9 cellular contexts compared by ENCODE assay signal in genomic region chr1:88595355-88595754, GRCh38.
DNase-seq lines count a peak whose midpoint lies in the region; ATAC-seq and TF ChIP-seq lines count a peak whose summit lies in the region.
"Had no signal": no experiment of that assay in that cellular context is flagged by ENCODE, and none has a peak within 500 bp of the region (broad histone marks: within the 10 kb centered on the region; RNA-seq: fewer than 3 reads in every experiment).

No MANE protein-coding gene starts in this region.

- no peaks in the 10 kb centered on the region for H4K20me1 ChIP-seq in MM.1S (ENCODE audit: insufficient read depth, low read length)

- peak; percentile 52 for TF ChIP-seq CTCF in CD4-positive, alpha-beta T cell (IDR thresholded peaks at IDR 0.05)
- TF ChIP-seq CTCF in MM.1S (IDR thresholded peaks at IDR 0.05; ENCODE audit: low read length) (peak; percentile 72), progenitor cell of endocrine pancreas (IDR thresholded peaks at IDR 0.05; ENCODE audit: unreplicated experiment) (peak; percentile 45), omental fat pad (IDR thresholded peaks at IDR 0.05) (no peak)

- H3K9ac ChIP-seq in MM.1S (ENCODE audit: low read length): no peak overlapping the region

- no peaks in the 10 kb centered on the region for H3K9me3 ChIP-seq in CD4-positive, alpha-beta T cell (ENCODE audit: control insufficient read depth, low read length)
- no peaks in the 10 kb centered on the region for H3K9me3 ChIP-seq in MM.1S (replicated peaks; ENCODE audit: insufficient read depth, low read length)

- H3K36me3 Mint-ChIP-seq in CD4-positive, alpha-beta T cell (ENCODE audit: low read depth): no peaks in the 10 kb centered on the region
- no peaks in the 10 kb centered on the region for H3K36me3 Mint-ChIP-seq in progenitor cell of endocrine pancreas (ENCODE audit: insufficient read depth)
- H3K36me3 Mint-ChIP-seq: natural killer cell treated with Interleukin-12 subunit alpha and Interleukin-12 subunit beta and Interleukin-15 and Interleukin-18, amount 100 ng/mL, for 72 hours had no signal

- DNase-seq in CD4-positive, alpha-beta T cell: no peak
- DNase-seq in MM.1S (peak; percentile 50), cerebellar cortex (ENCODE audit: low spot score) (peak; percentile 9), progenitor cell of endocrine pancreas (ENCODE audit: low spot score, unreplicated experiment) (no peak), omental fat pad (ENCODE audit: low spot score) (no peak)

- no peaks in the 10 kb centered on the region for H3F3A ChIP-seq in MM.1S (ENCODE audit: insufficient read depth, low read length)

- H3K9me2 ChIP-seq in MM.1S (replicated peaks; ENCODE audit: insufficient read depth, low read length): no peaks in the 10 kb centered on the region

- H3K27me3 ChIP-seq in CD4-positive, alpha-beta T cell (ENCODE audit: control insufficient read depth, insufficient read depth, low read length): no peaks in the 10 kb centered on the region
- no peaks in the 10 kb centered on the region for H3K27me3 ChIP-seq in MM.1S (replicated peaks; ENCODE audit: insufficient read depth, low read length)

- H3K79me2 ChIP-seq in MM.1S (ENCODE audit: low read length): no peaks in the 10 kb centered on the region

- intact Hi-C loops in CD4-positive, alpha-beta T cell (cut with DNase I, micrococcal nuclease): loop anchor here (1.0 to 5.0 kb wide), 3 partner anchors 415 to 1463 kb away; no protein-coding TSS in a partner anchor

- H2AFZ ChIP-seq in MM.1S (ENCODE audit: low read length): 0 out of 2 replicates have a peak overlapping the region, but pooled peaks have one; percentile 5

- no peak overlapping the region for H3K4me3 ChIP-seq in MM.1S (ENCODE audit: low read length)

- POLR2A ChIA-PET in CD4-positive, alpha-beta T cell (lab: Charles Lee): no interaction called here

- CTCF ChIA-PET in CD4-positive, alpha-beta T cell (lab: Charles Lee): no interaction called here

- no peak overlapping the region for H3K27ac Mint-ChIP-seq in CD4-positive, alpha-beta T cell
- no peak overlapping the region for H3K27ac Mint-ChIP-seq in progenitor cell of endocrine pancreas
- H3K27ac Mint-ChIP-seq: natural killer cell treated with Interleukin-12 subunit alpha and Interleukin-12 subunit beta and Interleukin-15 and Interleukin-18, amount 100 ng/mL, for 72 hours had no signal

- H3K27me3 Mint-ChIP-seq in CD4-positive, alpha-beta T cell: peaks cover 11% of the 10 kb centered on the region
- H3K27me3 Mint-ChIP-seq in progenitor cell of endocrine pancreas: no peaks in the 10 kb centered on the region

- H3K27ac ChIP-seq in CD4-positive, alpha-beta T cell (ENCODE audit: low read depth, low read length): no peak overlapping the region
- H3K27ac ChIP-seq in MM.1S (ENCODE audit: low read length): no peak overlapping the region

- no peaks in the 10 kb centered on the region for H3K4me1 Mint-ChIP-seq in CD4-positive, alpha-beta T cell (ENCODE audit: low read depth)
- H3K4me1 Mint-ChIP-seq in progenitor cell of endocrine pancreas (ENCODE audit: low read depth): no peaks in the 10 kb centered on the region

- no peak overlapping the region for H3K4me3 Mint-ChIP-seq in CD4-positive, alpha-beta T cell
- H3K4me3 Mint-ChIP-seq in progenitor cell of endocrine pancreas (ENCODE audit: low read depth): no peak overlapping the region
- H3K4me3 Mint-ChIP-seq: natural killer cell treated with Interleukin-12 subunit alpha and Interleukin-12 subunit beta and Interleukin-15 and Interleukin-18, amount 100 ng/mL, for 72 hours had no signal

- no peak overlapping the region for H3K4me2 ChIP-seq in MM.1S (ENCODE audit: low read depth, low read length)

- no peaks in the 10 kb centered on the region for H3K36me3 ChIP-seq in MM.1S (replicated peaks; ENCODE audit: insufficient read depth, low read length)

- ATAC-seq in CD4-positive, alpha-beta T cell (ENCODE audit: poor library complexity): peak; percentile 49
- ATAC-seq in GM18861 (IDR thresholded peaks at IDR 0.05; ENCODE audit: unreplicated experiment) (peak; percentile 62), HG03457 (IDR thresholded peaks at IDR 0.05; ENCODE audit: unreplicated experiment) (no peak), HG03097 (IDR thresholded peaks at IDR 0.05; ENCODE audit: low FRiP score, unreplicated experiment) (no peak), omental fat pad (ENCODE audit: low FRiP score) (no peak)

- H3K9me3 Mint-ChIP-seq in CD4-positive, alpha-beta T cell: no peaks in the 10 kb centered on the region
- peaks cover 43% of the 10 kb centered on the region for H3K9me3 Mint-ChIP-seq in progenitor cell of endocrine pancreas (ENCODE audit: low read depth)
- H3K9me3 Mint-ChIP-seq: natural killer cell treated with Interleukin-12 subunit alpha and Interleukin-12 subunit beta and Interleukin-15 and Interleukin-18, amount 100 ng/mL, for 72 hours had no signal

- no peaks in the 10 kb centered on the region for H3K4me1 ChIP-seq in MM.1S (ENCODE audit: low read length)

Comparison
In these comparisons a context has a peak if more than half of its experiments do, and no peak if none do; other contexts are left out.
1. ATAC-seq: peak in CD4-positive, alpha-beta T cell (single experiment) and GM18861 (single experiment); none in HG03457 (single experiment), HG03097 (single experiment) and omental fat pad (single experiment).
2. DNase-seq: peak in MM.1S (single experiment) and cerebellar cortex (single experiment); none in CD4-positive, alpha-beta T cell (0 of 10), progenitor cell of endocrine pancreas (single experiment) and omental fat pad (single experiment).
3. CTCF ChIP-seq: peak in CD4-positive, alpha-beta T cell (single experiment), MM.1S (single experiment) and progenitor cell of endocrine pancreas (single experiment); none in omental fat pad (0 of 3).